ENCODE assay signal across 8 cellular contexts in the genomic region with DNA sequence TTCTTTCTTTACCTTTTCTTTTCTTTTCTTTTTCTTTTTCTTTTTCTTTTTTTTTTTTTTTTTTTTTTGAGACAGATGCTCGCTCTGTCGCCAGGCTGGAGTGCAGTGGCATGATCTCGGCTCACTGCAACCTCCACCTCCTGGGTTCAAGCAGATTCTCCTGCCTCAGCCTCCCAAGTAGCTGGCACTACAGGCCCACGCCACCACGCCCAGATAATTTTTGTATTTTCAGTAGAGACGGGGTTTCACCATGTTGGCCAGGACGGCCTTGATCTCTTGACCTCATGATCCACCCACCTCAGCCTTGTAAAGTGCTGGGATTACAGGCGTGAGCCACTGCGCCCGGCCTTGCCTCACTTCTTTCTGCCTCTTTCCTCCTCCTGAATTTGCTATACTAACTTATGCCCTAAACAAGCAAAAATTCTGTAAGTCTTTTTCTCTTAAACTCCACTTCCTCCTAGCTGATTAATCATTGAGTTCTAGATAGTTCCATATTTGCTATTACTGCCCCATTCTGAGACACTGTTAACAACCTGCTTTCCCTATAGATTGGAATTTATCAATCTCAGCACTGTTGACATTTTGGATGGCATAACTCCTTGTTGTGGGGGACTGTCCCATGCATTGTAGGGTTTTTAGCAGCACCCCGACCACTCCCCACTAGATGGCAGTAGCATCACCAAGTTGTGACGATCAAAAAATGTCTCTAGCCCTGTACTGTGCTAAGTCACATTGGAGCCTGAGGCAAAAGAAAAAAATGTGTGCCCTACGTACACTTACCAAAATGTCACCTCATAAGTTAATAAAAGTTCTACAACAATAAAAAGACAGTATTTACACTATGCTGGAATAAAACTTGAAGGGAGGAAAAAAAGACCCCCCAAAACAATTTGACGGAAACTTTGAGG. TPM values are rescaled to one million over a fixed set of nuclear protein-coding genes. Genes with fewer than 3 reads are reported as not detected.
DNase-seq lines count a peak whose midpoint lies in the region; ATAC-seq, FAIRE-seq and TF ChIP-seq lines count a peak whose summit lies in the region.

No MANE protein-coding gene starts in this region.

- TF ChIP-seq CTCF in thyroid gland (IDR thresholded peaks at IDR 0.05) = peak; percentile 32 to 81 (median 70)

- no peak overlapping the region for H3K27ac ChIP-seq in thyroid gland

- intact Hi-C loops in thyroid gland (cut with DNase I) = no loop called here

- 59 to 68% methylated on average over 13 to 14 of the region's 14 CpGs for WGBS in thyroid gland, 2 donors

- no peaks in the 10 kb centered on the region for H3K36me3 ChIP-seq in thyroid gland

- H3K4me3 Mint-ChIP-seq in activated T-cell treated with anti-CD3 and anti-CD28 coated beads, Interleukin-2, amount 50 U/mL, for 4 hours = no peak overlapping the region

- DNase-seq in AG08396 (ENCODE audit: low spot score) (peak; percentile 65), RCC 7860 (ENCODE audit: low spot score) (peak; percentile 56), fibroblast of peridontal ligament (ENCODE audit: extremely low read depth) (peak; percentile 80), nucleus accumbens (lab: John Stamatoyannopoulos, UW) (peak in 46 of 56 donors; percentile 2 to 86 (median 36)), thyroid gland (peak; percentile 64 to 71)
- peak; percentile 58 for DNase-seq in activated T-cell treated with anti-CD3 and anti-CD28 coated beads, Interleukin-2, amount 50 U/mL, for 4 hours

- TF ChIP-seq EP300 in Ishikawa (IDR thresholded peaks at IDR 0.05; ENCODE audit: borderline replicate concordance) = no peak

- peaks cover 9% of the 10 kb centered on the region for H3K27me3 Mint-ChIP-seq in activated T-cell treated with anti-CD3 and anti-CD28 coated beads, Interleukin-2, amount 50 U/mL, for 4 hours (ENCODE audit: low read depth)

- no peak overlapping the region for H3K4me3 ChIP-seq in thyroid gland (replicated peaks in 1 of 3)

- no peaks in the 10 kb centered on the region for H3K9me3 Mint-ChIP-seq in activated T-cell treated with anti-CD3 and anti-CD28 coated beads, Interleukin-2, amount 50 U/mL, for 4 hours

- TF ChIP-seq RAD21 in Ishikawa (IDR thresholded peaks at IDR 0.05; ENCODE audit: low read depth) = peak; percentile 88

- H3K9me3 ChIP-seq in thyroid gland = no peaks in the 10 kb centered on the region

- H3K27me3 ChIP-seq in thyroid gland = no peaks in the 10 kb centered on the region

- TF ChIP-seq POLR2A in thyroid gland (IDR thresholded peaks at IDR 0.05) = no peak

- no peaks in the 10 kb centered on the region for H3K36me3 Mint-ChIP-seq in activated T-cell treated with anti-CD3 and anti-CD28 coated beads, Interleukin-2, amount 50 U/mL, for 4 hours (ENCODE audit: insufficient read depth)

- peak; percentile 30 for FAIRE-seq in RCC 7860 (lab: Jason Lieb, UNC)

- ATAC-seq in GM18861 (IDR thresholded peaks at IDR 0.05; ENCODE audit: unreplicated experiment) = peak; percentile 56
- ATAC-seq in activated T-cell treated with anti-CD3 and anti-CD28 coated beads, Interleukin-2, amount 50 U/mL, for 4 hours = peak; percentile 95

- no peaks in the 10 kb centered on the region for H3K4me1 Mint-ChIP-seq in activated T-cell treated with anti-CD3 and anti-CD28 coated beads, Interleukin-2, amount 50 U/mL, for 4 hours (ENCODE audit: low read depth)

- no peaks in the 10 kb centered on the region for H3K4me1 ChIP-seq in thyroid gland

TF ChIP-seq in Ishikawa, 13 proteins besides CTCF, POLR2A, EP300 and RAD21:
- TF ChIP-seq, protein P1, sequence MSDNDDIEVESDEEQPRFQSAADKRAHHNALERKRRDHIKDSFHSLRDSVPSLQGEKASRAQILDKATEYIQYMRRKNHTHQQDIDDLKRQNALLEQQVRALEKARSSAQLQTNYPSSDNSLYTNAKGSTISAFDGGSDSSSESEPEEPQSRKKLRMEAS (IDR thresholded peaks at IDR 0.05) = no peak
- TF ChIP-seq FOXM1 (IDR thresholded peaks at IDR 0.05; ENCODE audit: borderline replicate concordance, low read depth) = no peak
- TF ChIP-seq ZBTB7A (IDR thresholded peaks at IDR 0.05; ENCODE audit: low read depth) = no peak
- TF ChIP-seq TAF1 (IDR thresholded peaks at IDR 0.05; ENCODE audit: low read depth) = no peak
- TF ChIP-seq EGR1 (IDR thresholded peaks at IDR 0.05) = no peak
- TF ChIP-seq CEBPB (IDR thresholded peaks at IDR 0.05) = no peak
- no peak for TF ChIP-seq CREB1 (IDR thresholded peaks at IDR 0.05; ENCODE audit: low read depth)
- TF ChIP-seq NFIC (IDR thresholded peaks at IDR 0.05) = no peak
- no peak for TF ChIP-seq REST (IDR thresholded peaks at IDR 0.05; ENCODE audit: low read depth)
- TF ChIP-seq, protein P2, sequence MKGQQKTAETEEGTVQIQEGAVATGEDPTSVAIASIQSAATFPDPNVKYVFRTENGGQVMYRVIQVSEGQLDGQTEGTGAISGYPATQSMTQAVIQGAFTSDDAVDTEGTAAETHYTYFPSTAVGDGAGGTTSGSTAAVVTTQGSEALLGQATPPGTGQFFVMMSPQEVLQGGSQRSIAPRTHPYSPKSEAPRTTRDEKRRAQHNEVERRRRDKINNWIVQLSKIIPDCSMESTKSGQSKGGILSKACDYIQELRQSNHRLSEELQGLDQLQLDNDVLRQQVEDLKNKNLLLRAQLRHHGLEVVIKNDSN (IDR thresholded peaks at IDR 0.05) = no peak
- no peak for TF ChIP-seq TCF12 (IDR thresholded peaks at IDR 0.05; ENCODE audit: low read depth)
- TF ChIP-seq YY1 (IDR thresholded peaks at IDR 0.05; ENCODE audit: low read depth) = no peak
- TF ChIP-seq TEAD4 (IDR thresholded peaks at IDR 0.05) = no peak

RNA-seq across cellular contexts. Expression of gene THADA, which starts 16.4 kb away (rescaled TPM):
- 10 to 100 TPM; 50.3 to 60.4 (median 57.0) TPM for total RNA-seq in activated T-cell treated with anti-CD3 and anti-CD28 coated beads, Interleukin-2, amount 50 U/mL, for 4 hours
- 10 to 100 TPM; 49.9 to 90.2 (median 65.2) TPM for total RNA-seq in thyroid gland

RNA-seq across cellular contexts. Expression of gene PLEKHH2, which starts 24.8 kb away (rescaled TPM):
- total RNA-seq in activated T-cell treated with anti-CD3 and anti-CD28 coated beads, Interleukin-2, amount 50 U/mL, for 4 hours = under 1 TPM; 0.16 to 0.33 (median 0.26) TPM
- 10 to 100 TPM; 15.3 to 29.8 (median 22.4) TPM for total RNA-seq in thyroid gland

Comparison
In these comparisons a context has a peak if more than half of its experiments do, and no peak if none do; other contexts are left out.
1. RNA of gene PLEKHH2, which starts 24.8 kb away (total RNA-seq): 15.3 to 29.8 TPM in thyroid gland; 0.16 to 0.33 TPM in activated T-cell treated with anti-CD3 and anti-CD28 coated beads, Interleukin-2, amount 50 U/mL, for 4 hours; every median in the first group is over 10 times any median in the second.
2. Peak in every context shown above with its lines, with median percentiles within 50 percentile points of each other: DNase-seq.